ENCODE assay signal across 10 cellular contexts in genomic region chr2:188975497-188976102, GRCh38. TPM values are rescaled to one million over a fixed set of nuclear protein-coding genes. Genes with fewer than 3 reads are reported as not detected.
DNase-seq lines count a peak whose midpoint lies in the region; ATAC-seq, FAIRE-seq and TF ChIP-seq lines count a peak whose summit lies in the region.
"Had no signal": no experiment of that assay in that cellular context is flagged by ENCODE, and none has a peak within 500 bp of the region (broad histone marks: within the 10 kb centered on the region; RNA-seq: fewer than 3 reads in every experiment).

No MANE protein-coding gene starts in this region.

- no peak for ATAC-seq in GM21367 (IDR thresholded peaks at IDR 0.05; ENCODE audit: unreplicated experiment)

- CTCF ChIA-PET in H1 (lab: Charles Lee; ENCODE audit: partially characterized antibody), result interaction anchor here (1.0 to 1.1 kb wide), 2 partner anchors 12 to 452 kb away, joined by 3 read pairs; no protein-coding TSS in a partner anchor

- H3K79me2 ChIP-seq in H1 (ENCODE audit: control insufficient read depth in 1 of 2, insufficient read depth in 2 of 2, low read length in 2 of 2), result no peaks in the 10 kb centered on the region

- no peaks in the 10 kb centered on the region for H3K9me3 ChIP-seq in H1 (ENCODE audit: insufficient read depth in 2 of 2, low read depth in 1 of 2, low read length in 1 of 2)
- no peaks in the 10 kb centered on the region for H3K9me3 ChIP-seq in mesodermal cell (ENCODE audit: control insufficient read depth, low read length)
- H3K9me3 ChIP-seq in tibial nerve, result no peaks in the 10 kb centered on the region

- no peak overlapping the region for H2AK5ac ChIP-seq in H1 (ENCODE audit: low read depth, low read length)

- H3K23ac ChIP-seq in H1 (ENCODE audit: insufficient read length), result no peak overlapping the region

- H2BK12ac ChIP-seq in H1 (ENCODE audit: low read depth, low read length), result no peak overlapping the region

- POLR2A ChIA-PET in H1 (lab: Charles Lee; ENCODE audit: partially characterized antibody), result no interaction called here

- peak; percentile 48 for FAIRE-seq in HTR-8/SVneo (lab: Jason Lieb, UNC)
- no peak for FAIRE-seq in H1 (lab: Jason Lieb, UNC)

- no peak overlapping the region for H4K8ac ChIP-seq in H1 (ENCODE audit: extremely low read depth, insufficient read depth, low read length)

- H3K56ac ChIP-seq in H1 (replicated peaks; ENCODE audit: insufficient read length, low read depth, low read length), result no peak overlapping the region

- intact Hi-C loops in posterior vena cava (cut with DNase I), result loop anchor here (5.0 to 10.0 kb wide), 2 partner anchors 188 to 451 kb away; no protein-coding TSS in a partner anchor

- H4K20me1 ChIP-seq in H1 (replicated peaks in 1 of 2; ENCODE audit: control insufficient read depth in 1 of 2, insufficient read depth in 2 of 2, low read length in 2 of 2), result no peaks in the 10 kb centered on the region

- no peak overlapping the region for H2BK5ac ChIP-seq in H1 (ENCODE audit: low read depth, low read length)

- no peak overlapping the region for H2BK20ac ChIP-seq in H1 (ENCODE audit: low read length)

- DNase-seq in HTR-8/SVneo (ENCODE audit: insufficient read length, low spot score) (no peak), H1 (ENCODE audit: low read depth in 1 of 2, low spot score in 2 of 2) (no peak), tibial nerve (ENCODE audit: low spot score in 2 of 2) (peak in 1 of 2 donors; percentile 75), NCI-H1092 (lab: John Stamatoyannopoulos, UW) (no peak), posterior vena cava (ENCODE audit: low spot score) (no peak)
- no peak for DNase-seq in NK-92 treated with Interleukin-12 subunit alpha and Interleukin-12 subunit beta, amount 100 ng/mL, for 24 hours (lab: John Stamatoyannopoulos, UW)
- DNase-seq: activated CD4-positive, alpha-beta T cell treated with anti-CD3 and anti-CD28 coated beads for 48 hours; NCI-H446 had no signal

- no peak overlapping the region for H3K14ac ChIP-seq in H1 (ENCODE audit: insufficient read length)

- no peaks in the 10 kb centered on the region for H3K79me1 ChIP-seq in H1 (ENCODE audit: low read depth, low read length)

- H3K18ac ChIP-seq in H1 (ENCODE audit: extremely low read depth, low read length), result no peak overlapping the region

- H2BK15ac ChIP-seq in H1 (ENCODE audit: low read length), result no peak overlapping the region

- H3K36me3 ChIP-seq in H1 (ENCODE audit: control insufficient read depth in 2 of 4, insufficient read depth in 4 of 4, low read length in 3 of 4) (no peaks in the 10 kb centered on the region), mesodermal cell (ENCODE audit: control insufficient read depth, insufficient read depth, low read length) (no peaks in the 10 kb centered on the region), tibial nerve (no peaks in the 10 kb centered on the region)

- 86% methylated on average over 1 of the region's 1 CpG; no CpG with 5 or more reads in 1 of the 2 experiments for WGBS in H1 (ENCODE audit: extremely low coverage in 1 of 2, insufficient coverage in 1 of 2, insufficient read length in 1 of 2, insufficient replicate concordance in 2 of 2, low coverage in 1 of 2, low lambda C conversion rate in 2 of 2, missing lambda C conversion rate in 1 of 2), 2 experiments
- 50 to 75% methylated on average over 1 of the region's 1 CpG for WGBS in mesodermal cell (ENCODE audit: insufficient coverage in 2 of 2), 2 experiments
- 17 to 31% methylated on average over 1 of the region's 1 CpG for WGBS in tibial nerve, 2 donors

- H2BK120ac ChIP-seq in H1 (replicated peaks; ENCODE audit: low read depth, low read length), result no peak overlapping the region

- TF ChIP-seq EP300 in H1 (IDR thresholded peaks at IDR 0.05; ENCODE audit: borderline replicate concordance in 1 of 2, low read depth in 2 of 2, low read length in 2 of 2) (no peak), tibial nerve (IDR thresholded peaks at IDR 0.05) (peak in 1 of 2 donors; percentile 94)

- H3K4me1 ChIP-seq in H1 (replicated peaks in 1 of 4; ENCODE audit: control insufficient read depth in 3 of 4, insufficient read depth in 4 of 4, low read length in 3 of 4) (no peaks in the 10 kb centered on the region), mesodermal cell (ENCODE audit: control insufficient read depth, insufficient read depth, low read length, poor library complexity, severe bottlenecking) (peaks cover 17% of the 10 kb centered on the region), tibial nerve (peaks cover 0 to 33% (median 5%) of the 10 kb centered on the region in 4 donors)

- no peak overlapping the region for H3K9ac ChIP-seq in H1 (replicated peaks in 1 of 4; ENCODE audit: extremely low read depth in 1 of 4, low read depth in 3 of 4, low read length in 3 of 4)

- no peak overlapping the region for H3K4ac ChIP-seq in H1 (replicated peaks; ENCODE audit: insufficient read length, low read depth, low read length)

- no peak overlapping the region for H4K91ac ChIP-seq in H1 (replicated peaks; ENCODE audit: insufficient read length, low read length)

- no peak overlapping the region for H4K5ac ChIP-seq in H1 (ENCODE audit: insufficient read length, low read depth, low read length)

- H3K23me2 ChIP-seq in H1 (ENCODE audit: low read depth, low read length), result no peaks in the 10 kb centered on the region; the same call in 1 of the 2 replicates

- no peak for TF ChIP-seq CTCF in H1 (IDR thresholded peaks at IDR 0.05; ENCODE audit: control extremely low read depth in 1 of 3, insufficient read depth in 1 of 3, low read depth in 1 of 3, low read length in 3 of 3)
- no peak for TF ChIP-seq CTCF in tibial nerve (IDR thresholded peaks at IDR 0.05)

- TF ChIP-seq RAD21 in H1 (IDR thresholded peaks at IDR 0.05 in 1 of 2, conservative IDR thresholded peaks at IDR 0.05 in 1 of 2; ENCODE audit: low read depth in 2 of 2, low read length in 2 of 2), result no peak

- no peak for TF ChIP-seq POLR2A in H1 (IDR thresholded peaks at IDR 0.05; ENCODE audit: control extremely low read depth in 1 of 2, low read depth in 2 of 2, low read length in 2 of 2)
- TF ChIP-seq POLR2A in tibial nerve (IDR thresholded peaks at IDR 0.05), result peak; percentile 39 to 68

- H3K27ac ChIP-seq in H1 (ENCODE audit: low read depth, low read length), result no peak overlapping the region
- H3K27ac ChIP-seq in mesodermal cell (ENCODE audit: low read depth, low read length, severe bottlenecking), result peak overlapping the region; percentile 82
- H3K27ac ChIP-seq in tibial nerve, result peak overlapping the region; percentile 84 to 95 (median 86)

- H3K4me3 ChIP-seq in H1 (ENCODE audit: extremely low read depth in 1 of 4, insufficient read depth in 2 of 4, low read depth in 3 of 4, low read length in 4 of 4) (no peak overlapping the region), mesodermal cell (ENCODE audit: extremely low read depth, insufficient read depth, low read length, poor library complexity, severe bottlenecking) (peak overlapping the region; percentile 48), tibial nerve (peak overlapping the region; percentile 30 to 53 (median 38))

- no peak overlapping the region for H3K4me2 ChIP-seq in H1 (ENCODE audit: insufficient read depth in 1 of 2, low read depth in 2 of 2, low read length in 2 of 2)

- H3K27me3 ChIP-seq in H1 (replicated peaks in 1 of 4; ENCODE audit: control insufficient read depth in 3 of 4, extremely low read depth in 1 of 4, insufficient read depth in 3 of 4, low read length in 3 of 4), result no peaks in the 10 kb centered on the region
- no peaks in the 10 kb centered on the region for H3K27me3 ChIP-seq in tibial nerve

- peak overlapping the region; percentile 71; the same call in 1 of the 2 replicates for H2AFZ ChIP-seq in H1 (ENCODE audit: low read length)

TF ChIP-seq in H1, 55 proteins besides CTCF, POLR2A, EP300 and RAD21 (continues in another document):
- TF ChIP-seq FOSL1 (IDR thresholded peaks at IDR 0.05; ENCODE audit: insufficient read depth, low read depth, low read length) (no peak), GTF2F1 (IDR thresholded peaks at IDR 0.05; ENCODE audit: borderline replicate concordance, low read depth, low read length) (no peak), SP4 (IDR thresholded peaks at IDR 0.05; ENCODE audit: low read length) (no peak), SUZ12 (IDR thresholded peaks at IDR 0.05; ENCODE audit: low read length) (no peak), POLR2AphosphoS5 (IDR thresholded peaks at IDR 0.05; ENCODE audit: low read depth, low read length) (no peak), SIRT6 (IDR thresholded peaks at IDR 0.05; ENCODE audit: low read length) (no peak), YY1 (IDR thresholded peaks at IDR 0.05; ENCODE audit: low read depth, low read length) (no peak), KDM4A (IDR thresholded peaks at IDR 0.05; ENCODE audit: low read depth, low read length, severe bottlenecking) (no peak), JUND (IDR thresholded peaks at IDR 0.05; ENCODE audit: low read length) (no peak), RFX5 (IDR thresholded peaks at IDR 0.05; ENCODE audit: borderline replicate concordance, low read depth, low read length) (no peak), TAF1 (IDR thresholded peaks at IDR 0.05; ENCODE audit: low read depth, low read length) (no peak), CBX8 (IDR thresholded peaks at IDR 0.05; ENCODE audit: borderline replicate concordance, low read depth, low read length) (no peak), CHD2 (IDR thresholded peaks at IDR 0.05; ENCODE audit: low read length) (no peak), SP1 (IDR thresholded peaks at IDR 0.05; ENCODE audit: low read depth, low read length) (no peak), CEBPB (IDR thresholded peaks at IDR 0.05; ENCODE audit: low read depth, low read length) (no peak)
- TF ChIP-seq, protein P1, sequence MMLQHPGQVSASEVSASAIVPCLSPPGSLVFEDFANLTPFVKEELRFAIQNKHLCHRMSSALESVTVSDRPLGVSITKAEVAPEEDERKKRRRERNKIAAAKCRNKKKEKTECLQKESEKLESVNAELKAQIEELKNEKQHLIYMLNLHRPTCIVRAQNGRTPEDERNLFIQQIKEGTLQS (IDR thresholded peaks at IDR 0.05; ENCODE audit: insufficient read depth, low read depth, low read length), result no peak

RNA-seq across cellular contexts. Expression of gene COL3A1, which starts 1.4 kb away (rescaled TPM):
- total RNA-seq in H1 (2021; fragmentation: NEBNext Ultra II Directional; extraction: Animal tissue kit (Norgen Biotek cat#: 25700)), result 0.07 TPM in 1 of 2 replicates, not detected in the other
- 0.06 and 0.11 TPM in 2 replicates for polyA plus RNA-seq in H1 (2011; rRNA removed)
- polyA plus RNA-seq in H1 (2011; cell fraction: cytosol; rRNA removed), result 0.03 TPM
- polyA plus RNA-seq in H1 (2011; cell fraction: nucleus; rRNA removed), result 0.27 TPM
- 0.28 to 3.2 TPM (median 1.8 TPM) in 4 replicates for polyA plus RNA-seq in H1 (2012, experiment 1 of 2)
- 0.56 TPM for polyA plus RNA-seq in H1 (2012, experiment 2 of 2)
- 0.10 TPM for polyA plus RNA-seq in H1 (2013, experiment 1 of 2)
- 0.13 TPM for polyA plus RNA-seq in H1 (2013, experiment 2 of 2)
- polyA minus RNA-seq in H1 (2011; rRNA and poly(A)+ RNA removed), result 0.03 and 0.17 TPM in 2 replicates
- not detected for polyA minus RNA-seq in H1 (2011; cell fraction: cytosol; rRNA and poly(A)+ RNA removed)
- polyA minus RNA-seq in H1 (2011; cell fraction: nucleus; rRNA and poly(A)+ RNA removed), result not detected
- 859 TPM for polyA plus RNA-seq in mesodermal cell (2013, experiment 1 of 2)
- polyA plus RNA-seq in mesodermal cell (2013, experiment 2 of 2), result 960 TPM
- total RNA-seq in tibial nerve (100 to 1,000 TPM in 2 of 4 donors, 10 to 100 TPM in 2; 77.1 to 205 (median 115) TPM), posterior vena cava (1,000 to 10,000 TPM in 1 of 2 donors, 100 to 1,000 TPM in 1; 826 to 2,244 TPM)

Comparison
In these comparisons a context has a peak if more than half of its experiments do, and no peak if none do; other contexts are left out.
1. H3K4me3 ChIP-seq: peak in mesodermal cell (single experiment) and tibial nerve (4 of 4); none in H1 (0 of 4).
2. POLR2A ChIP-seq: peak in tibial nerve (2 of 2); none in H1 (0 of 2).
3. RNA of gene COL3A1, which starts 1.4 kb away (total RNA-seq): 826 to 2,244 TPM in posterior vena cava and 77.1 to 205 TPM in tibial nerve; 0.07 TPM in H1; every median in the first group is over 10 times any median in the second.